Comparison of ENCODE assay signal across 3 cellular contexts in genomic region chr1:148723515-148723914, GRCh38. TPM values are rescaled to one million over a fixed set of nuclear protein-coding genes. Genes with fewer than 3 reads are reported as not detected.
"Had no signal": no experiment of that assay in that cellular context is flagged by ENCODE, and none has a peak within 500 bp of the region (broad histone marks: within the 10 kb centered on the region; RNA-seq: fewer than 3 reads in every experiment).

No MANE protein-coding gene starts in this region.

RNA-seq across cellular contexts. Expression of gene NUDT4B, which starts 25.1 kb away (rescaled TPM):
- total RNA-seq: osteocyte, ureter, vagina had no signal
